ENCODE assay signal across 17 cellular contexts in genomic region chr9:1328341-1328740, GRCh38.
DNase-seq lines count a peak whose midpoint lies in the region; ATAC-seq and TF ChIP-seq lines count a peak whose summit lies in the region.
"Had no signal": no experiment of that assay in that cellular context is flagged by ENCODE, and none has a peak within 500 bp of the region (broad histone marks: within the 10 kb centered on the region; RNA-seq: fewer than 3 reads in every experiment).

No MANE protein-coding gene starts in this region.

- peaks cover 6% of the 10 kb centered on the region for H3K4me1 ChIP-seq in GM23338 (ENCODE audit: insufficient read depth)
- H3K4me1 ChIP-seq in MM.1S (ENCODE audit: low read length) = no peaks in the 10 kb centered on the region
- H3K4me1 ChIP-seq in OCI-LY7 (ENCODE audit: insufficient read depth, low read length, poor library complexity, severe bottlenecking) = no peaks in the 10 kb centered on the region
- H3K4me1 ChIP-seq in mesendoderm (ENCODE audit: control insufficient read depth, low read depth, low read length) = no peaks in the 10 kb centered on the region
- H3K4me1 ChIP-seq: BLaER1, HAP-1 had no signal

- DNase-seq in GM23338 (ENCODE audit: low spot score) (no peak), MM.1S (no peak), OCI-LY7 (ENCODE audit: low spot score) (no peak), mesendoderm (no peak), posterior cingulate gyrus (no peak), dedifferentiated amniotic fluid mesenchymal stem cell (ENCODE audit: extremely low spot score) (no peak)
- DNase-seq: 8988T, AML-193, Calu3, DMS 273 treated with DMSO at 0.1 percent for 48 hours, GOT3, HFFc6 had no signal

- H3K27me3 ChIP-seq in GM23338 (ENCODE audit: insufficient read depth) = no peaks in the 10 kb centered on the region
- H3K27me3 ChIP-seq in MM.1S (replicated peaks; ENCODE audit: insufficient read depth, low read length) = no peaks in the 10 kb centered on the region
- H3K27me3 ChIP-seq in mesendoderm (ENCODE audit: insufficient read depth, low read length, poor library complexity) = no peaks in the 10 kb centered on the region
- H3K27me3 ChIP-seq: BLaER1 had no signal

- H3K27ac ChIP-seq in GM23338 (ENCODE audit: low read depth) (no peak overlapping the region), MM.1S (ENCODE audit: low read length) (no peak overlapping the region), OCI-LY7 (ENCODE audit: low read depth, low read length, poor library complexity, severe bottlenecking) (no peak overlapping the region), mesendoderm (ENCODE audit: low read depth, low read length) (no peak overlapping the region)
- H3K27ac ChIP-seq: BLaER1 had no signal

- H3K4me1 Mint-ChIP-seq in GM23338 = no peaks in the 10 kb centered on the region; the same call in 2 of the 3 replicates
- H3K4me1 Mint-ChIP-seq: IgD-negative memory B cell had no signal

- H3F3A ChIP-seq in GM23338 (replicated peaks; ENCODE audit: low read depth) (no peaks in the 10 kb centered on the region), MM.1S (ENCODE audit: insufficient read depth, low read length) (no peaks in the 10 kb centered on the region)

- H3K4me3 ChIP-seq in GM23338 = no peak overlapping the region
- no peak overlapping the region for H3K4me3 ChIP-seq in MM.1S (ENCODE audit: low read length)
- no peak overlapping the region for H3K4me3 ChIP-seq in OCI-LY7 (ENCODE audit: low read depth, low read length, poor library complexity, severe bottlenecking)
- H3K4me3 ChIP-seq in mesendoderm (ENCODE audit: low read length) = no peak overlapping the region
- H3K4me3 ChIP-seq: BLaER1, HAP-1 had no signal

- no peak overlapping the region for H3K4me3 Mint-ChIP-seq in GM23338
- H3K4me3 Mint-ChIP-seq: HFFc6, IgD-negative memory B cell had no signal

- no TSS peak for BruUV-seq in OCI-LY7 (replicated peaks; lab: Mats Ljungman, UMichigan)

- H3K36me3 Mint-ChIP-seq in GM23338 (ENCODE audit: low read depth) = no peaks in the 10 kb centered on the region
- H3K36me3 Mint-ChIP-seq: IgD-negative memory B cell had no signal

- intact Hi-C loops in OCI-LY7 (cut with micrococcal nuclease; ENCODE audit: unreplicated experiment) (no loop called here), posterior cingulate gyrus (cut with DNase I) (no loop called here)

- no peak overlapping the region for H4K5ac ChIP-seq in mesendoderm (ENCODE audit: low read length)

- H3K4me2 ChIP-seq in GM23338 (no peak overlapping the region), MM.1S (ENCODE audit: low read depth, low read length) (no peak overlapping the region), OCI-LY7 (ENCODE audit: low read length) (no peak overlapping the region), mesendoderm (ENCODE audit: low read length) (no peak overlapping the region)
- H3K4me2 ChIP-seq: BLaER1 had no signal

- no peak overlapping the region for H3K18ac ChIP-seq in mesendoderm (ENCODE audit: low read length)

- POLR2A ChIA-PET in OCI-LY7 (lab: Charles Lee) = no interaction called here

- TF ChIP-seq CTCF in GM23338 (conservative IDR thresholded peaks at IDR 0.05; ENCODE audit: low read depth in 2 of 2) = no peak
- TF ChIP-seq CTCF in MM.1S (IDR thresholded peaks at IDR 0.05; ENCODE audit: low read length) = no peak
- no peak for TF ChIP-seq CTCF in OCI-LY7 (conservative IDR thresholded peaks at IDR 0.05; ENCODE audit: low read length)

- no peaks in the 10 kb centered on the region for H3K9me2 ChIP-seq in GM23338 (ENCODE audit: insufficient read depth)
- H3K9me2 ChIP-seq in MM.1S (replicated peaks; ENCODE audit: insufficient read depth, low read length) = no peaks in the 10 kb centered on the region
- H3K9me2 ChIP-seq in OCI-LY7 (ENCODE audit: insufficient read depth, low read length) = no peaks in the 10 kb centered on the region

- H3K9ac ChIP-seq in MM.1S (ENCODE audit: low read length) = no peak overlapping the region
- no peak overlapping the region for H3K9ac ChIP-seq in mesendoderm (ENCODE audit: low read length)
- H3K9ac ChIP-seq: BLaER1 had no signal

- H3K36me3 ChIP-seq in GM23338 (ENCODE audit: insufficient read depth) (no peaks in the 10 kb centered on the region), MM.1S (replicated peaks; ENCODE audit: insufficient read depth, low read length) (no peaks in the 10 kb centered on the region), OCI-LY7 (ENCODE audit: insufficient read depth, low read length) (no peaks in the 10 kb centered on the region), mesendoderm (ENCODE audit: control insufficient read depth, insufficient read depth, low read length) (no peaks in the 10 kb centered on the region)
- H3K36me3 ChIP-seq: BLaER1, HAP-1 had no signal

- H4K20me1 ChIP-seq in GM23338 (replicated peaks; ENCODE audit: insufficient read depth) (no peaks in the 10 kb centered on the region), MM.1S (ENCODE audit: insufficient read depth, low read length) (no peaks in the 10 kb centered on the region), OCI-LY7 (ENCODE audit: insufficient read depth, low read length) (no peaks in the 10 kb centered on the region)
- H4K20me1 ChIP-seq: BLaER1 had no signal

- no peaks in the 10 kb centered on the region for H3K9me3 ChIP-seq in MM.1S (replicated peaks; ENCODE audit: insufficient read depth, low read length)
- H3K9me3 ChIP-seq in OCI-LY7 (ENCODE audit: low read length) = no peaks in the 10 kb centered on the region
- H3K9me3 ChIP-seq: BLaER1, HAP-1 had no signal

- H3K56ac ChIP-seq in mesendoderm (ENCODE audit: low read length) = no peak overlapping the region

- peak overlapping the region; percentile 80 for H3K23ac ChIP-seq in mesendoderm (ENCODE audit: low read length)

- WGBS in mesendoderm (ENCODE audit: extremely low coverage, insufficient coverage, low lambda C conversion rate) = no CpG with 5 or more reads among the region's 4 CpGs

- H3K79me1 ChIP-seq in mesendoderm (ENCODE audit: low read length) = no peaks in the 10 kb centered on the region

- no peak overlapping the region for H2AK5ac ChIP-seq in mesendoderm (ENCODE audit: low read length)

- no peak overlapping the region for H3K4ac ChIP-seq in mesendoderm (ENCODE audit: low read depth, low read length)

- H3K79me2 ChIP-seq in GM23338 (replicated peaks; ENCODE audit: insufficient read depth) (no peaks in the 10 kb centered on the region), MM.1S (ENCODE audit: low read length) (no peaks in the 10 kb centered on the region), OCI-LY7 (ENCODE audit: insufficient read depth, low read depth, low read length) (no peaks in the 10 kb centered on the region), mesendoderm (ENCODE audit: control insufficient read depth, insufficient read depth, low read length) (no peaks in the 10 kb centered on the region)

- H2BK15ac ChIP-seq in mesendoderm (replicated peaks; ENCODE audit: low read depth) = no peak overlapping the region

- H2AFZ ChIP-seq in GM23338 (peak overlapping the region; percentile 61; the same call in 1 of the 2 replicates), MM.1S (ENCODE audit: low read length) (peak overlapping the region; percentile 6; the same call in 1 of the 2 replicates), OCI-LY7 (ENCODE audit: low read length) (peak overlapping the region; percentile 35; the same call in 1 of the 2 replicates)

- peaks cover 2% of the 10 kb centered on the region for H3K27me3 Mint-ChIP-seq in GM23338 (ENCODE audit: insufficient read depth, low read depth, poor library complexity)

- H3K9me3 Mint-ChIP-seq in GM23338 = no peaks in the 10 kb centered on the region
- H3K9me3 Mint-ChIP-seq: HFFc6 had no signal

- ATAC-seq in GM23338 = no peak
- ATAC-seq in GM21786 (IDR thresholded peaks at IDR 0.05; ENCODE audit: unreplicated experiment) = no peak
- no peak for ATAC-seq in HG02852 (IDR thresholded peaks at IDR 0.05; ENCODE audit: unreplicated experiment)

- no peak overlapping the region for H2BK120ac ChIP-seq in mesendoderm (ENCODE audit: low read depth, low read length)

- no peak overlapping the region for H2BK5ac ChIP-seq in mesendoderm (ENCODE audit: low read length)

- CTCF ChIA-PET in OCI-LY7 (lab: Charles Lee; ENCODE audit: unreplicated experiment) = no interaction called here

- H3K27ac Mint-ChIP-seq in GM23338 = no peak overlapping the region
- H3K27ac Mint-ChIP-seq: HFFc6, IgD-negative memory B cell had no signal

- H4K8ac ChIP-seq in mesendoderm (ENCODE audit: low read depth, low read length) = no peak overlapping the region

TF ChIP-seq in GM23338, 12 proteins besides CTCF, POLR2A, EP300 and RAD21 (continues in another document):
- TF ChIP-seq REST (IDR thresholded peaks at IDR 0.05; ENCODE audit: unreplicated experiment) = no peak
- TF ChIP-seq ZNF331 (CRISPR knock-in tag; IDR thresholded peaks at IDR 0.05; ENCODE audit: low read depth) = no peak
- TF ChIP-seq EZH2 (IDR thresholded peaks at IDR 0.05; ENCODE audit: low read depth, unreplicated experiment) = no peak

Comparison
In these comparisons a context has a peak if more than half of its experiments do, and no peak if none do; other contexts are left out.
1. H2AFZ ChIP-seq: peak in every context shown above with its lines; median percentile 61 in GM23338; 35 in OCI-LY7; 6 in MM.1S.